9 cellular contexts compared by ENCODE assay signal in genomic region chr6:11144393-11144829, GRCh38. TPM values are rescaled to one million over a fixed set of nuclear protein-coding genes. Genes with fewer than 3 reads are reported as not detected.
DNase-seq lines count a peak whose midpoint lies in the region; ATAC-seq and TF ChIP-seq lines count a peak whose summit lies in the region.
"Had no signal": no experiment of that assay in that cellular context is flagged by ENCODE, and none has a peak within 500 bp of the region (broad histone marks: within the 10 kb centered on the region; RNA-seq: fewer than 3 reads in every experiment).

No MANE protein-coding gene starts in this region.

- no peaks in the 10 kb centered on the region for H3K4me1 ChIP-seq in CD8-positive, alpha-beta memory T cell (ENCODE audit: insufficient read depth, low read length)
- H3K4me1 ChIP-seq in trophoblast cell (ENCODE audit: control insufficient read depth in 1 of 2, insufficient read depth in 2 of 2, low read length in 2 of 2) (peaks cover 5 to 11% of the 10 kb centered on the region in 2 experiments), transverse colon (peaks cover 0 to 6% (median 0%) of the 10 kb centered on the region in 4 donors)

- no peak for TF ChIP-seq EP300 in transverse colon (IDR thresholded peaks at IDR 0.05; ENCODE audit: low read depth)

- H3K14ac ChIP-seq in trophoblast cell (ENCODE audit: low read length) = no peak overlapping the region

- no peaks in the 10 kb centered on the region for H3K36me3 ChIP-seq in CD8-positive, alpha-beta memory T cell (ENCODE audit: insufficient read depth, low read length)
- no peaks in the 10 kb centered on the region for H3K36me3 ChIP-seq in trophoblast cell (ENCODE audit: control insufficient read depth in 1 of 2, insufficient read depth in 2 of 2, low read length in 2 of 2)
- no peaks in the 10 kb centered on the region for H3K36me3 ChIP-seq in transverse colon

- H2BK120ac ChIP-seq in trophoblast cell (ENCODE audit: insufficient read depth, low read length, poor library complexity) = no peak overlapping the region

- H2AFZ ChIP-seq in trophoblast cell (ENCODE audit: insufficient read depth, low read length, poor library complexity) = no peak overlapping the region

- H3K23ac ChIP-seq in trophoblast cell (ENCODE audit: low read length) = no peak overlapping the region

- peak overlapping the region; percentile 73 for H4K91ac ChIP-seq in trophoblast cell (ENCODE audit: low read depth, low read length)

- H4K8ac ChIP-seq in trophoblast cell (ENCODE audit: low read depth, low read length) = no peak overlapping the region

- no peaks in the 10 kb centered on the region for H3K9me3 ChIP-seq in CD8-positive, alpha-beta memory T cell (ENCODE audit: low read length)
- H3K9me3 ChIP-seq in trophoblast cell (ENCODE audit: insufficient read depth, low read depth, low read length) = no peaks in the 10 kb centered on the region
- no peaks in the 10 kb centered on the region for H3K9me3 ChIP-seq in transverse colon

- no peak overlapping the region for H3K4me3 Mint-ChIP-seq in CD8-positive, alpha-beta memory T cell
- H3K4me3 Mint-ChIP-seq: T-helper 1 cell treated with Interleukin-12 subunit alpha and Interleukin-12 subunit beta and Interleukin-4 antibody, amounts not matched to agents 30 μg/mL and 1 μg/mL, for 36 hours had no signal

- no peak overlapping the region for H2BK5ac ChIP-seq in trophoblast cell (ENCODE audit: low read depth, low read length, poor library complexity)

- no peaks in the 10 kb centered on the region for H3K27me3 Mint-ChIP-seq in CD8-positive, alpha-beta memory T cell

- H4K12ac ChIP-seq in trophoblast cell (ENCODE audit: low read depth, low read length) = no peak overlapping the region

- H3K4me3 ChIP-seq in CD8-positive, alpha-beta memory T cell (ENCODE audit: low read length) = no peak overlapping the region
- H3K4me3 ChIP-seq in trophoblast cell (ENCODE audit: low read depth, low read length) (no peak overlapping the region), transverse colon (no peak overlapping the region)

- H3K4me1 Mint-ChIP-seq in CD8-positive, alpha-beta memory T cell = peaks cover 0 to 4% (median 4%) of the 10 kb centered on the region in 3 donors

- no peak overlapping the region for H3K4ac ChIP-seq in trophoblast cell (ENCODE audit: low read depth, low read length)

- peaks cover 14% of the 10 kb centered on the region for H3K79me1 ChIP-seq in trophoblast cell (ENCODE audit: low read length)

- in situ Hi-C loops in SK-MEL-5 (cut with HindIII; ENCODE audit: low pct_unique_long_range_greater_than_20kb, low sequenced_read_pairs) = no loop called here
- in situ Hi-C loops in transverse colon (cut with MboI; ENCODE audit: low pct_ligation_motif_present in 1 of 4, low pct_unique_long_range_greater_than_20kb in 1 of 4, low sequenced_read_pairs in 3 of 4) = loop anchor here (5.0 to 10.0 kb wide), 3 partner anchors 350 to 430 kb away; no protein-coding TSS in a partner anchor

- peak; percentile 48 to 79 (median 63) for DNase-seq in CD8-positive, alpha-beta memory T cell
- DNase-seq in HuH-7.5 (ENCODE audit: low spot score) (peak; percentile 41), SK-MEL-5 (ENCODE audit: low read depth, low spot score) (peak; percentile 95), globus pallidus (ENCODE audit: low spot score) (peak; percentile 81), trophoblast cell (peak; percentile 51 to 85), transverse colon (peak; percentile 81)
- DNase-seq in activated naive CD4-positive, alpha-beta T cell (lab: John Stamatoyannopoulos, UW) = peak; percentile 6 to 58 (median 34)

- POLR2A ChIA-PET in CD8-positive, alpha-beta memory T cell (lab: Charles Lee) = interaction anchor here (0.6 kb wide), 1 partner anchor 351 kb away, joined by 3 read pairs; no protein-coding TSS in a partner anchor

- ATAC-seq in GM19455 (IDR thresholded peaks at IDR 0.05; ENCODE audit: unreplicated experiment) = peak; percentile 82

- peak overlapping the region in 1 of 8 donors; percentile 49 for H3K27ac Mint-ChIP-seq in CD8-positive, alpha-beta memory T cell
- H3K27ac Mint-ChIP-seq: T-helper 1 cell treated with Interleukin-12 subunit alpha and Interleukin-12 subunit beta and Interleukin-4 antibody, amounts not matched to agents 30 μg/mL and 1 μg/mL, for 36 hours had no signal

- no peaks in the 10 kb centered on the region for H3K9me3 Mint-ChIP-seq in CD8-positive, alpha-beta memory T cell
- H3K9me3 Mint-ChIP-seq: T-helper 1 cell treated with Interleukin-12 subunit alpha and Interleukin-12 subunit beta and Interleukin-4 antibody, amounts not matched to agents 30 μg/mL and 1 μg/mL, for 36 hours had no signal

- H3K27me3 ChIP-seq in CD8-positive, alpha-beta memory T cell (ENCODE audit: insufficient read depth, low read length, poor library complexity, severe bottlenecking) = no peaks in the 10 kb centered on the region
- H3K27me3 ChIP-seq in trophoblast cell (ENCODE audit: insufficient read depth, low read length) (no peaks in the 10 kb centered on the region), transverse colon (no peaks in the 10 kb centered on the region)

- H3K27ac ChIP-seq in CD8-positive, alpha-beta memory T cell (ENCODE audit: low read depth, low read length) = no peak overlapping the region
- no peak overlapping the region for H3K27ac ChIP-seq in trophoblast cell (ENCODE audit: low read depth, low read length)
- H3K27ac ChIP-seq in transverse colon = no peak overlapping the region

- intact Hi-C loops in transverse colon (cut with DNase I; ENCODE audit: low total_unique reads) = loop anchor here (5.0 kb wide), 1 partner anchor 353 kb away; no protein-coding TSS in a partner anchor

- no peaks in the 10 kb centered on the region for H3K79me2 ChIP-seq in trophoblast cell (ENCODE audit: control insufficient read depth, insufficient read depth, low read length, poor library complexity)

- no CpG with 5 or more reads among the region's 6 CpGs for WGBS in trophoblast cell (ENCODE audit: extremely low coverage, insufficient coverage, insufficient read length)
- 13 to 22% methylated on average over 5 to 6 of the region's 6 CpGs for WGBS in transverse colon (ENCODE audit: low coverage in 1 of 2), 2 donors

- no peak overlapping the region for H2AK5ac ChIP-seq in trophoblast cell (ENCODE audit: low read length)

- peak; percentile 86 to 94 (median 92) for TF ChIP-seq CTCF in transverse colon (IDR thresholded peaks at IDR 0.05)

- no peak overlapping the region for H3K9ac ChIP-seq in trophoblast cell (ENCODE audit: low read length)

- peak overlapping the region; percentile 23 for H2BK12ac ChIP-seq in trophoblast cell (ENCODE audit: low read length)

- no peaks in the 10 kb centered on the region for H3K36me3 Mint-ChIP-seq in CD8-positive, alpha-beta memory T cell

- CTCF ChIA-PET in CD8-positive, alpha-beta memory T cell (lab: Charles Lee) = interaction anchor here (0.9 to 3.6 kb wide), 7 partner anchors 8 to 431 kb away, joined by 3 to 82 read pairs (median 4); no protein-coding TSS in a partner anchor

- no peak overlapping the region for H3K18ac ChIP-seq in trophoblast cell (ENCODE audit: low read length)

- no peak for TF ChIP-seq POLR2A in transverse colon (IDR thresholded peaks at IDR 0.05)

- no peak overlapping the region for H3K4me2 ChIP-seq in trophoblast cell (ENCODE audit: low read length)

RNA-seq across cellular contexts. Expression of gene ERVFRD-1, which starts 32.9 kb away (rescaled TPM):
- total RNA-seq in CD8-positive, alpha-beta memory T cell = not detected
- polyA plus RNA-seq in CD8-positive, alpha-beta memory T cell = 0.12 TPM
- total RNA-seq in SK-MEL-5 (2014; rRNA removed; shearing (Covaris generic)) = 0.24 and 0.63 TPM in 2 replicates
- polyA plus RNA-seq in SK-MEL-5 (2015; cell fraction: cytosol; rRNA removed) = 0.27 and 0.34 TPM in 2 replicates
- 1.1 TPM in 2 replicates for polyA plus RNA-seq in SK-MEL-5 (2015; cell fraction: nucleus; rRNA removed)
- polyA plus RNA-seq in trophoblast cell (2013) = 216 and 232 TPM in 2 replicates
- not detected for total RNA-seq in transverse colon

RNA-seq across cellular contexts. Expression of gene SMIM13, which starts 50.8 kb away (rescaled TPM):
- 10 to 100 TPM; 14.7 to 16.0 TPM for total RNA-seq in CD8-positive, alpha-beta memory T cell
- 4.6 TPM for polyA plus RNA-seq in CD8-positive, alpha-beta memory T cell
- total RNA-seq in SK-MEL-5 (2014; rRNA removed; shearing (Covaris generic)) = 33.8 and 34.3 TPM in 2 replicates
- polyA plus RNA-seq in SK-MEL-5 (2015; cell fraction: cytosol; rRNA removed) = 23.1 and 28.6 TPM in 2 replicates
- polyA plus RNA-seq in SK-MEL-5 (2015; cell fraction: nucleus; rRNA removed) = 17.2 and 17.3 TPM in 2 replicates
- 26.5 and 28.9 TPM in 2 replicates for polyA plus RNA-seq in trophoblast cell (2013)
- 10 to 100 TPM in 1 of 4 donors, 1 to 10 TPM in 3; 5.7 to 33.8 (median 6.7) TPM for total RNA-seq in transverse colon

Comparison
In these comparisons a context has a peak if more than half of its experiments do, and no peak if none do; other contexts are left out.
1. DNase-seq: peak in every context shown above with its lines; median percentile 95 in SK-MEL-5; 81 in globus pallidus; 81 in transverse colon; 68 in trophoblast cell; 63 in CD8-positive, alpha-beta memory T cell; 41 in HuH-7.5; 34 in activated naive CD4-positive, alpha-beta T cell.